9 cellular contexts compared by ENCODE assay signal in the genomic region with DNA sequence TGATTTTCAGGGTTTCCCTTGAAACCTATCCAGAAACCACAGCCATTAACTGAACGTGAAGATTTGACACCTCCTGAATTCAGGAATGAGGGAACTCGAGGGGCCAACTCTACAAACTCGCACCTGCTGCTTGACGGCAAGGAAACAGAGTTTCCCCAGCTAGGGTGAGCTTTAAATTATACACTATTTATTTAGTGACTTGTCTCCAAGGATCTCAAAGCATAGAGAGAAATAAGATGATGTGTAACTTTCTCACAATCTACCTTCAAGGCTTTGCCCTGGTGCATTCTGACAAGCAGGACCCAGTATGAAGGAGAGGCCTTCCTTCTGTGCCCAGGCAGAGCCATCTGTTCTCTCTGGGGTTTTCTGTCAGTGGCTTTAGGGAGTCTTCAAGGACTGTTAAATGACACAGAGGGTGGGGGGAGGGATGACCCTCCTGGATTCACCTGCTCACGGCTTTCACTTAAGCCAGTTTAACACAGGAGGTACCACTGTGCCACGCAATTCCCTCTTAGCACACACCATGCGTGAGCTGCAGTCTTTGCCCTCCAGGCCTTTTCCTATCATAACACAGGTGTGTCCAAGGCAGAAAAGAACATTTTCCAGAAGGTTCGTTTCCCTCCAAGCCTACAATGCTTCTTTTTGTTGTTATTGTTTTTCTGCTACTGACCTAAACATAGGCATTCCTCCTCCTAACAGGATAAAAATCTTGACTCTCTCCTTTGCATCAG. TPM values are rescaled to one million over a fixed set of nuclear protein-coding genes. Genes with fewer than 3 reads are reported as not detected.
DNase-seq lines count a peak whose midpoint lies in the region; ATAC-seq and TF ChIP-seq lines count a peak whose summit lies in the region.
"Had no signal": no experiment of that assay in that cellular context is flagged by ENCODE, and none has a peak within 500 bp of the region (broad histone marks: within the 10 kb centered on the region; RNA-seq: fewer than 3 reads in every experiment).

No MANE protein-coding gene starts in this region.

- ATAC-seq in left ventricle myocardium superior (no peak), naive B cell (ENCODE audit: low read depth in 2 of 2) (no peak), aorta (ENCODE audit: low FRiP score) (no peak)

- intact Hi-C loops in left ventricle myocardium superior (cut with micrococcal nuclease) = loop anchor here (10.0 kb wide), 1 partner anchor 138 kb away; no protein-coding TSS in a partner anchor
- intact Hi-C loops in aorta (cut with DNase I) = loop anchor here (5.0 to 10.0 kb wide), 2 partner anchors 214 to 382 kb away; no protein-coding TSS in a partner anchor
- intact Hi-C loops in posterior cingulate gyrus (cut with DNase I) = loop anchor here (10.0 kb wide), 3 partner anchors 112 to 212 kb away; no protein-coding TSS in a partner anchor

- peak overlapping the region; percentile 61 to 88 (median 82) for H3K4me3 Mint-ChIP-seq in naive B cell

- DNase-seq in right atrium auricular region (ENCODE audit: low spot score) (no peak), left ventricle myocardium superior (no peak), caudate nucleus (lab: John Stamatoyannopoulos, UW) (no peak), naive B cell (no peak), aorta (peak in 1 of 2 donors; percentile 12), HCEC 1CT (no peak), middle frontal gyrus (ENCODE audit: extremely low spot score, low spot score) (no peak), posterior cingulate gyrus (no peak)
- DNase-seq: effector memory CD8-positive, alpha-beta T cell had no signal

- no peaks in the 10 kb centered on the region for H3K36me3 Mint-ChIP-seq in naive B cell

- H3K9me3 Mint-ChIP-seq in naive B cell = peaks cover 0 to 2% (median 0%) of the 10 kb centered on the region in 7 donors
- H3K9me3 Mint-ChIP-seq: effector memory CD8-positive, alpha-beta T cell had no signal

- peaks cover 0 to 4% (median 0%) of the 10 kb centered on the region in 3 donors for H3K27me3 Mint-ChIP-seq in naive B cell

- H3K4me3 ChIP-seq in right atrium auricular region = peak overlapping the region; percentile 70 to 87
- peak overlapping the region; percentile 79 to 96 for H3K4me3 ChIP-seq in aorta (ENCODE audit: low read length in 2 of 2)

- H3K27ac ChIP-seq in right atrium auricular region (peak overlapping the region; percentile 85 to 91), caudate nucleus (ENCODE audit: low read depth, low read length) (peak overlapping the region; percentile 15), aorta (ENCODE audit: low read depth in 1 of 2, low read length in 2 of 2) (peak overlapping the region; percentile 97 to 100)

- H3K36me3 ChIP-seq in right atrium auricular region (no peaks in the 10 kb centered on the region), aorta (ENCODE audit: control insufficient read depth in 1 of 2, insufficient read depth in 2 of 2, low read length in 1 of 2) (no peaks in the 10 kb centered on the region)

- no peaks in the 10 kb centered on the region for H3K9me3 ChIP-seq in right atrium auricular region
- H3K9me3 ChIP-seq in aorta (ENCODE audit: control insufficient read depth, low read length) = no peaks in the 10 kb centered on the region

- WGBS in aorta, 2 donors = 7 to 10% methylated on average over 8 of the region's 8 CpGs

- H3K27me3 ChIP-seq in right atrium auricular region = no peaks in the 10 kb centered on the region
- H3K27me3 ChIP-seq in aorta (ENCODE audit: control insufficient read depth in 1 of 2, insufficient read depth in 2 of 2, low read length in 1 of 2) = no peaks in the 10 kb centered on the region

- peak overlapping the region in 5 of 6 donors; percentile 51 to 93 (median 57) for H3K27ac Mint-ChIP-seq in naive B cell
- H3K27ac Mint-ChIP-seq: effector memory CD8-positive, alpha-beta T cell had no signal

- H3K4me1 Mint-ChIP-seq in naive B cell = peaks cover 9 to 16% (median 15%) of the 10 kb centered on the region in 3 donors

- TF ChIP-seq CTCF in right atrium auricular region (IDR thresholded peaks at IDR 0.05) = no peak

- H3K4me1 ChIP-seq in right atrium auricular region = peaks cover 0 to 72% of the 10 kb centered on the region in 2 donors
- H3K4me1 ChIP-seq in aorta (ENCODE audit: control insufficient read depth in 1 of 2, insufficient read depth in 2 of 2, low read length in 2 of 2) = peaks cover 5 to 16% of the 10 kb centered on the region in 2 donors

RNA-seq across cellular contexts. Expression of gene ZFHX3, which starts 1.3 kb away (rescaled TPM):
- 10 to 100 TPM in 1 of 2 donors, 1 to 10 TPM in 1; 9.2 to 18.9 TPM for total RNA-seq in right atrium auricular region
- total RNA-seq in left ventricle myocardium superior = 8.1 TPM
- polyA plus RNA-seq in naive B cell (ENCODE audit: low read depth in 6 of 6) = under 1 TPM in 5 of 6 donors, not detected in 1; 0.08 to 0.61 (median 0.24) TPM
- 10 to 100 TPM; 67.4 to 96.9 TPM for total RNA-seq in aorta
- polyA plus RNA-seq in aorta = 1 to 10 TPM; 4.3 to 8.0 TPM

Comparison
In these comparisons a context has a peak if more than half of its experiments do, and no peak if none do; other contexts are left out.
1. H3K27ac ChIP-seq: peak in every context shown above with its lines; median percentile 98 in aorta; 88 in right atrium auricular region; 15 in caudate nucleus.